In genomic region chr1:212678456-212679410, GRCh38 we compare ENCODE assay signal across 9 cellular contexts. TPM values are rescaled to one million over a fixed set of nuclear protein-coding genes. Genes with fewer than 3 reads are reported as not detected.
DNase-seq lines count a peak whose midpoint lies in the region; ATAC-seq, FAIRE-seq and TF ChIP-seq lines count a peak whose summit lies in the region.
"Had no signal": no experiment of that assay in that cellular context is flagged by ENCODE, and none has a peak within 500 bp of the region (broad histone marks: within the 10 kb centered on the region; RNA-seq: fewer than 3 reads in every experiment).

No MANE protein-coding gene starts in this region.

- ATAC-seq in GM19452 (IDR thresholded peaks at IDR 0.05; ENCODE audit: unreplicated experiment) (peak; percentile 55), HG03103 (IDR thresholded peaks at IDR 0.05; ENCODE audit: low read depth, unreplicated experiment) (peak; percentile 64), omental fat pad (ENCODE audit: low FRiP score) (no peak)

- peak; percentile 61; the same call in 1 of the 2 replicates for TF ChIP-seq POLR2A in GM12892 (IDR thresholded peaks at IDR 0.05; ENCODE audit: low read depth, low read length)

- peak; percentile 92 for FAIRE-seq in GM12892 (lab: Jason Lieb, UNC)

- no peak for DNase-seq in GM12892 (ENCODE audit: insufficient read length)
- peak; percentile 73 for DNase-seq in activated CD8-positive, alpha-beta memory T cell treated with anti-CD3 and anti-CD28 coated beads, Interleukin-2, amount 50 U/mL, for 48 hours
- DNase-seq in omental fat pad (ENCODE audit: low spot score), result no peak
- DNase-seq in retina, result no peak
- no peak for DNase-seq in COLO668 (lab: John Stamatoyannopoulos, UW; ENCODE audit: unreplicated experiment)
- DNase-seq in NCI-H526 treated with DMSO at 0.1 percent for 48 hours (lab: John Stamatoyannopoulos, UW), result no peak
- DNase-seq: NCI-H1092 treated with DMSO at 0.1 percent for 48 hours had no signal

- TF ChIP-seq CTCF in omental fat pad (IDR thresholded peaks at IDR 0.05), result no peak

RNA-seq across cellular contexts. Expression of gene BATF3, which starts 20.9 kb away (rescaled TPM):
- 12.8 TPM for polyA plus RNA-seq in GM12892 (2012; ENCODE audit: missing spikeins)
- total RNA-seq in omental fat pad, result 10 to 100 TPM in 1 of 4 donors, 1 to 10 TPM in 3; 4.1 to 48.9 (median 4.8) TPM
